1 cellular context compared by ENCODE assay signal in the genomic region with DNA sequence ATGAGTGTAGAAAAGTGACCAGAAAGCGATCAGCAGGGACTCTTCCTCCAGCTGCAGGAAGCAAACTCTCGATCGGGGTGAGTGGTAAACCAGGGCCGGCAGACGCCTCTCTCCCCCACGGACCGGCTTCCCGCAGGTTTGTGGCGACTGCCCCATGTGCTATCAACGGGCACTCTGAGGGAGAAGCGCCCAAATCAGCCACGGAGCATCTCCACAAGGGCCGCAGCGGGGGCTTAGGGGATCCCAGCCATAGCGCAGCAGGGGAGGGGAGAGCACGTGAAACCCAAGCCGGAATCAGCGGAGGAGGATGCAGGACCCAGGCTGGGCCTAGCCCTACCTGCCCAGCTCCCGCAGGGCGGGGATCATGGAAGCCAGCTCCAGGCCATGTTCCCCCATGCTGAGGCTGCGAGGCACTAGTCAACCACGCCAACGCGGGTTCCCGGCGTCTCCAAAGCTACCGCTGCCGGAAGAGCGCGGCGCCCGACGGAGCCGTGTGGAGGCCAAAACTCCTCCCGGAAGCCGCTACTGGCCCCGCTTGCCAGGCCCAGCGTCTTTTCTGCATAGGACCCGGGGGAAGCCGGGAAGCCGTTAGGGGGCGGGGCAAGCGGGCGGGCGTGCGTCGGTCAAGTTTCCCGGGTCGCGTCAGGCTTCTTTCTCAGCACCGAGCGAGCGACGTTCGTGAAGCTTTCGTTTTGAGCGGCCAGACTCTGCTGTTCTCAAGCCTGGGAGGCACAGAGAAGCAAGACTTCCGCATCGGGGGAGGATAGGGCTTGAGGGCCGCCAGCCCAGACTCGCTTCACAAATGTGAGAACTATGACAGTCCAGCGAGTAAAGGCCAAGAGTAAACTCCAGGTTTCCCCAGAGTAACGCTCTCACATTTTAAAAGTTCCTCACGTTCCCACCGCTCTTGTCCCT.
TF ChIP-seq lines count a peak whose summit lies in the region.

Gene ATR, minus strand, starts transcription at position 425 of the 915 bp plus-strand sequence. Its CDS starts 29 bp downstream, at position 396.

TF ChIP-seq in HCT116, 20 proteins besides CTCF, POLR2A, EP300 and RAD21 (continued from another document):
- TF ChIP-seq YY1 (IDR thresholded peaks at IDR 0.05; ENCODE audit: extremely low read depth, insufficient replicate concordance, low read depth, low read length) (peak; percentile 85), JUND (IDR thresholded peaks at IDR 0.05) (peak; percentile 52; the same call in 1 of the 2 replicates), ZNF274 (IDR thresholded peaks at IDR 0.05; ENCODE audit: low read depth, low read length) (no peak), POLR2AphosphoS5 (IDR thresholded peaks at IDR 0.05; ENCODE audit: low read depth, low read length) (peak; percentile 90), ATF3 (IDR thresholded peaks at IDR 0.05) (no peak; the same call in 1 of the 2 replicates), ELF1 (IDR thresholded peaks at IDR 0.05; ENCODE audit: borderline replicate concordance, low read depth) (peak; percentile 99), SIN3A (IDR thresholded peaks at IDR 0.05; ENCODE audit: low read depth) (peak; percentile 99), TCF7L2 (IDR thresholded peaks at IDR 0.05; ENCODE audit: borderline replicate concordance, extremely low read depth, insufficient read depth, insufficient read length) (peak; percentile 98)
- TF ChIP-seq, protein P1, sequence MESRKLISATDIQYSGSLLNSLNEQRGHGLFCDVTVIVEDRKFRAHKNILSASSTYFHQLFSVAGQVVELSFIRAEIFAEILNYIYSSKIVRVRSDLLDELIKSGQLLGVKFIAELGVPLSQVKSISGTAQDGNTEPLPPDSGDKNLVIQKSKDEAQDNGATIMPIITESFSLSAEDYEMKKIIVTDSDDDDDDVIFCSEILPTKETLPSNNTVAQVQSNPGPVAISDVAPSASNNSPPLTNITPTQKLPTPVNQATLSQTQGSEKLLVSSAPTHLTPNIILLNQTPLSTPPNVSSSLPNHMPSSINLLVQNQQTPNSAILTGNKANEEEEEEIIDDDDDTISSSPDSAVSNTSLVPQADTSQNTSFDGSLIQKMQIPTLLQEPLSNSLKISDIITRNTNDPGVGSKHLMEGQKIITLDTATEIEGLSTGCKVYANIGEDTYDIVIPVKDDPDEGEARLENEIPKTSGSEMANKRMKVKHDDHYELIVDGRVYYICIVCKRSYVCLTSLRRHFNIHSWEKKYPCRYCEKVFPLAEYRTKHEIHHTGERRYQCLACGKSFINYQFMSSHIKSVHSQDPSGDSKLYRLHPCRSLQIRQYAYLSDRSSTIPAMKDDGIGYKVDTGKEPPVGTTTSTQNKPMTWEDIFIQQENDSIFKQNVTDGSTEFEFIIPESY (IDR thresholded peaks at IDR 0.05; ENCODE audit: extremely low read depth, insufficient replicate concordance, low read length) = peak; percentile 91
